In the genomic region with DNA sequence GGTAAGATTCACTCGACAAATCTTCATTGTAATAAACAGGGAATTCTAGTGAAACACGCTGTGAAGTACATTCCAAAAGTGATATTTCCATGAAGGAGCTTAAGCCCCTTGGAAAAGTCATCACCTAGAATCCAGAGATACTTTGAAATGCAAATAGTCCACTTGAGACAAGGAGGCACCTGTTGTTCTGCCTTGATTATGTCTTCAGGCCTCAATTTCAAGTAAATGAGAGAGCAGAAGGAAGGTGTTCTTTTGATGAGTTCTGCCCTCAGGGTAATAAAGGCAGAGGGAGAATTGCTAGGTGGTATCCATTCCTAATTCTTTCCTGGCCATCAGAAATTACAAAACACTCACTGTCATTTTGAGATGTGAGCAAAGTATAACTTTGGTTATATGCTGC, we compare ENCODE assay signal across 6 cellular contexts.
"Had no signal": no experiment of that assay in that cellular context is flagged by ENCODE, and none has a peak within 500 bp of the region (broad histone marks: within the 10 kb centered on the region; RNA-seq: fewer than 3 reads in every experiment).

No MANE protein-coding gene starts in this region.

- H3K27ac ChIP-seq: GM23248 had no signal

- H3K4me1 ChIP-seq: HAP-1 had no signal

- H3K4me3 ChIP-seq: GM23248, HAP-1, K562 had no signal

- H3K9me3 ChIP-seq: HAP-1 had no signal

- DNase-seq: GM23248, GOT3, IMR-90 had no signal

- ATAC-seq: HCT116, K562 had no signal

- H3K36me3 ChIP-seq: HAP-1 had no signal
